ENCODE assay signal across 2 cellular contexts in genomic region chr19:44664976-44665375, GRCh38.
TF ChIP-seq lines count a peak whose summit lies in the region.

No MANE protein-coding gene starts in this region.

TF ChIP-seq in A549, 52 proteins besides CTCF, POLR2A, EP300 and RAD21:
- no peak for TF ChIP-seq RARB (CRISPR knock-in tag; IDR thresholded peaks at IDR 0.05)
- TF ChIP-seq FOSB (CRISPR knock-in tag; IDR thresholded peaks at IDR 0.05) = peak; percentile 59; the same call in 1 of the 2 replicates

TF ChIP-seq in HepG2, 621 proteins besides CTCF, POLR2A, EP300 and RAD21:
- no peak for TF ChIP-seq FOXO1 (CRISPR knock-in tag; IDR thresholded peaks at IDR 0.05)
- TF ChIP-seq RBM22 (optimal IDR thresholded peaks at IDR 0.05; ENCODE audit: low read length) = peak; percentile 85
- TF ChIP-seq ATRX (CRISPR knock-in tag; IDR thresholded peaks at IDR 0.05; ENCODE audit: borderline replicate concordance) = no peak
- TF ChIP-seq ZNF124 (CRISPR knock-in tag; IDR thresholded peaks at IDR 0.05) = no peak
- no peak for TF ChIP-seq ZNF431 (CRISPR knock-in tag; IDR thresholded peaks at IDR 0.05; ENCODE audit: borderline replicate concordance, low read depth)
- TF ChIP-seq POLR2G (IDR thresholded peaks at IDR 0.05; ENCODE audit: low read depth, low read length) = peak; percentile 42; the same call in 1 of the 2 replicates
- no peak for TF ChIP-seq RFXANK (CRISPR knock-in tag; IDR thresholded peaks at IDR 0.05)
